In genomic region chr6:25882066-25882496, GRCh38 we compare ENCODE assay signal across 9 cellular contexts. TPM values are rescaled to one million over a fixed set of nuclear protein-coding genes. Genes with fewer than 3 reads are reported as not detected.
A peak's percentile ranks its signal among the peaks of the same experiment; 100 is the strongest.
DNase-seq lines count a peak whose midpoint lies in the region; ATAC-seq, FAIRE-seq and TF ChIP-seq lines count a peak whose summit lies in the region.
"Had no signal": no experiment of that assay in that cellular context is flagged by ENCODE, and none has a peak within 500 bp of the region (broad histone marks: within the 10 kb centered on the region; RNA-seq: fewer than 3 reads in every experiment).

No MANE protein-coding gene starts in this region.

- H3K36me3 ChIP-seq in kidney (ENCODE audit: control insufficient read depth in 1 of 2, insufficient read depth in 2 of 2, low read length in 2 of 2) (no peaks in the 10 kb centered on the region), stomach (no peaks in the 10 kb centered on the region)

- peaks cover 0 to 21% of the 10 kb centered on the region in 2 donors for H3K4me1 ChIP-seq in kidney (ENCODE audit: control insufficient read depth in 1 of 2, insufficient read depth in 1 of 2, low read depth in 1 of 2, low read length in 2 of 2)
- H3K4me1 ChIP-seq in stomach: peaks cover 0 to 9% (median 0%) of the 10 kb centered on the region in 4 donors
- no peaks in the 10 kb centered on the region for H3K4me1 ChIP-seq in foreskin keratinocyte

- TF ChIP-seq POLR2A in stomach (IDR thresholded peaks at IDR 0.05): no peak

- intact Hi-C loops in kidney (cut with DNase I) (no loop called here), stomach (cut with DNase I; ENCODE audit: low total_unique reads) (no loop called here)

- TF ChIP-seq CTCF in kidney (IDR thresholded peaks at IDR 0.05; ENCODE audit: borderline replicate concordance, extremely low read depth, insufficient read depth): no peak
- no peak for TF ChIP-seq CTCF in stomach (IDR thresholded peaks at IDR 0.05)
- no peak for TF ChIP-seq CTCF in foreskin keratinocyte (conservative IDR thresholded peaks at IDR 0.05)

- H3K27ac ChIP-seq in kidney (ENCODE audit: low read depth in 2 of 2, low read length in 2 of 2) (peak overlapping the region in 1 of 2 donors; percentile 26), stomach (no peak overlapping the region), foreskin keratinocyte (no peak overlapping the region)

- no peak for FAIRE-seq in kidney (lab: Jason Lieb, UNC)

- peak; percentile 16 for DNase-seq in NOMO-1 treated with dmso at 0.1 percent for 144 hours (lab: John Stamatoyannopoulos, UW; ENCODE audit: unreplicated experiment)
- DNase-seq in activated gamma-delta T cell treated with Interleukin-2 at 50 U/mL for 16 hours: peak; percentile 39
- peak; percentile 75 for DNase-seq in kidney
- DNase-seq in stomach: peak; percentile 48
- no peak for DNase-seq in putamen (ENCODE audit: low spot score)
- DNase-seq in foreskin keratinocyte: no peak

- peak overlapping the region in 1 of 2 donors; percentile 22 for H3K4me3 ChIP-seq in kidney (ENCODE audit: low read length in 2 of 2)
- H3K4me3 ChIP-seq in stomach: peak overlapping the region in 2 of 4 donors; percentile 14 to 22

- 28 to 96% (median 54%) methylated on average over 10 to 28 of the region's 28 CpGs for WGBS in stomach, 5 donors

- H3K27me3 ChIP-seq in stomach: no peaks in the 10 kb centered on the region
- peaks cover 9% of the 10 kb centered on the region for H3K27me3 ChIP-seq in foreskin keratinocyte

- peaks cover 0 to under 1% of the 10 kb centered on the region in 2 donors for H3K9me3 ChIP-seq in kidney (ENCODE audit: control insufficient read depth in 1 of 2, low read length in 2 of 2)
- no peaks in the 10 kb centered on the region for H3K9me3 ChIP-seq in stomach

- no peak overlapping the region for H3K9ac ChIP-seq in kidney (ENCODE audit: low read length in 2 of 2)

- no peak for TF ChIP-seq EP300 in stomach (IDR thresholded peaks at IDR 0.05)

- ATAC-seq in foreskin keratinocyte (no peak), GM18502 (IDR thresholded peaks at IDR 0.05; ENCODE audit: poor library complexity, unreplicated experiment) (no peak), HG02642 (IDR thresholded peaks at IDR 0.05; ENCODE audit: poor library complexity, unreplicated experiment) (no peak)

RNA-seq across cellular contexts. Expression of gene SLC17A3, which starts 8.0 kb away (rescaled TPM):
- total RNA-seq in kidney: 14.0 TPM
- polyA plus RNA-seq in kidney (ENCODE audit: insufficient read depth, low read depth, low replicate concordance): 149 TPM
- total RNA-seq in stomach: not detected
- not detected for polyA plus RNA-seq in stomach
- total RNA-seq in foreskin keratinocyte: not detected in 2 replicates
- not detected in 2 replicates for polyA plus RNA-seq in foreskin keratinocyte
- total RNA-seq: RPMI7951 had no signal

RNA-seq across cellular contexts. Expression of gene SLC17A2, which starts 48.4 kb away (rescaled TPM):
- total RNA-seq in kidney: 0.76 TPM
- 0.54 TPM for polyA plus RNA-seq in kidney (ENCODE audit: insufficient read depth, low read depth, low replicate concordance)
- total RNA-seq in stomach: not detected
- not detected for polyA plus RNA-seq in stomach
- total RNA-seq in foreskin keratinocyte: not detected in 2 replicates
- polyA plus RNA-seq in foreskin keratinocyte: not detected in 2 replicates
- total RNA-seq: RPMI7951 had no signal

RNA-seq across cellular contexts. Expression of gene SLC17A1, which starts 50.2 kb away (rescaled TPM):
- 26.3 TPM for total RNA-seq in kidney
- 109 TPM for polyA plus RNA-seq in kidney (ENCODE audit: insufficient read depth, low read depth, low replicate concordance)
- total RNA-seq in stomach: not detected
- not detected for polyA plus RNA-seq in stomach
- total RNA-seq in foreskin keratinocyte: not detected in 2 replicates
- not detected in 2 replicates for polyA plus RNA-seq in foreskin keratinocyte
- total RNA-seq: RPMI7951 had no signal

Comparison
In these comparisons a context has a peak if more than half of its experiments do, and no peak if none do; other contexts are left out.
1. DNase-seq: peak in NOMO-1 treated with dmso at 0.1 percent for 144 hours (single experiment), activated gamma-delta T cell treated with Interleukin-2 at 50 U/mL for 16 hours (single experiment), kidney (single experiment) and stomach (single experiment); none in putamen (single experiment) and foreskin keratinocyte (0 of 2).
2. RNA of gene SLC17A3, which starts 8.0 kb away (total RNA-seq): 14.0 TPM in kidney (single experiment); not detected in stomach and not detected in foreskin keratinocyte; every median in the first group is over 10 times any median in the second.
3. RNA of gene SLC17A1, which starts 50.2 kb away (total RNA-seq): 26.3 TPM in kidney (single experiment); not detected in stomach and not detected in foreskin keratinocyte; every median in the first group is over 10 times any median in the second.